ENCODE assay signal across 10 cellular contexts in genomic region chr16:86585821-86586611, GRCh38. TPM values are rescaled to one million over a fixed set of nuclear protein-coding genes. Genes with fewer than 3 reads are reported as not detected.
DNase-seq lines count a peak whose midpoint lies in the region; ATAC-seq and TF ChIP-seq lines count a peak whose summit lies in the region.
"Had no signal": no experiment of that assay in that cellular context is flagged by ENCODE, and none has a peak within 500 bp of the region (broad histone marks: within the 10 kb centered on the region; RNA-seq: fewer than 3 reads in every experiment).

No MANE protein-coding gene starts in this region.

- intact Hi-C loops in heart right ventricle (cut with DNase I) (no loop called here), stomach (cut with DNase I; ENCODE audit: low total_unique reads) (no loop called here), spleen (cut with DNase I; ENCODE audit: low total_unique reads) (no loop called here)

- H3K27me3 ChIP-seq in heart right ventricle (peaks cover 0 to 40% (median 26%) of the 10 kb centered on the region in 7 donors), stomach (peaks cover 0 to 36% (median 0%) of the 10 kb centered on the region in 3 donors), spleen (replicated peaks in 1 of 7) (peaks cover 0 to 51% (median 5%) of the 10 kb centered on the region in 7 donors)

- peak in 6 of 8 donors; percentile 29 to 72 (median 48) for ATAC-seq in heart right ventricle

- H3K27ac ChIP-seq in heart right ventricle (peak overlapping the region in 8 of 10 donors; percentile 26 to 70 (median 58)), stomach (peak overlapping the region; percentile 53 to 65 (median 55)), spleen (no peak overlapping the region)

- H3K4me3 ChIP-seq in heart right ventricle (no peak overlapping the region), stomach (no peak overlapping the region), spleen (no peak overlapping the region)
- H3K4me3 ChIP-seq: sigmoid colon had no signal

- H3K4me1 ChIP-seq in heart right ventricle (peaks cover 0 to 41% (median 0%) of the 10 kb centered on the region in 9 donors), stomach (peaks cover 0 to 16% (median 3%) of the 10 kb centered on the region in 4 donors), spleen (no peaks in the 10 kb centered on the region)
- H3K4me1 ChIP-seq: sigmoid colon had no signal

- H3K36me3 ChIP-seq in heart right ventricle = no peaks in the 10 kb centered on the region
- H3K36me3 ChIP-seq in stomach = no peaks in the 10 kb centered on the region
- H3K36me3 ChIP-seq in spleen = no peaks in the 10 kb centered on the region
- H3K36me3 ChIP-seq: sigmoid colon had no signal

- in situ Hi-C loops in KBM-7 (cut with MboI; ENCODE audit: low pct_unique_long_range_greater_than_20kb, low sequenced_read_pairs) = no loop called here

- DNase-seq in GM04504 (ENCODE audit: low read depth) (peak; percentile 68), amniotic stem cell (lab: John Stamatoyannopoulos, UW) (peak; percentile 71), heart right ventricle (no peak), stomach (no peak), spleen (no peak), KBM-7 (no peak), DMS 273 (lab: John Stamatoyannopoulos, UW; ENCODE audit: unreplicated experiment) (no peak)
- DNase-seq in stimulated activated CD4-positive, alpha-beta T cell treated with anti-CD3 and anti-CD28 coated beads, Interleukin-12 subunit alpha, Interleukin-12 subunit beta, amount 100 ng/mL, for 4 hours = no peak
- DNase-seq: NCI-H2227 treated with DMSO at 0.1 percent for 48 hours, sigmoid colon had no signal

- TF ChIP-seq EP300 in stomach (IDR thresholded peaks at IDR 0.05) = no peak

- TF ChIP-seq POLR2A in stomach (IDR thresholded peaks at IDR 0.05) (no peak), spleen (IDR thresholded peaks at IDR 0.05) (no peak)

- WGBS in heart right ventricle, 2 donors = 61 to 74% methylated on average over 10 of the region's 10 CpGs
- 58 to 66% (median 61%) methylated on average over 10 of the region's 10 CpGs for WGBS in stomach, 5 donors
- 72 to 85% (median 75%) methylated on average over 10 of the region's 10 CpGs for WGBS in spleen, 5 donors

- H3K9me3 ChIP-seq in heart right ventricle (no peaks in the 10 kb centered on the region), stomach (no peaks in the 10 kb centered on the region), spleen (no peaks in the 10 kb centered on the region)
- H3K9me3 ChIP-seq: sigmoid colon had no signal

- TF ChIP-seq CTCF in heart right ventricle (IDR thresholded peaks at IDR 0.05) (no peak), stomach (IDR thresholded peaks at IDR 0.05) (no peak), spleen (IDR thresholded peaks at IDR 0.05 in 8 of 11, conservative IDR thresholded peaks at IDR 0.05 in 3 of 11) (no peak)

RNA-seq across cellular contexts. Expression of gene FOXL1, which starts 7.7 kb away (rescaled TPM):
- total RNA-seq in heart right ventricle = 1 to 10 TPM in 3 of 10 donors, under 1 TPM in 7; 0.40 to 1.9 (median 0.84) TPM
- polyA plus RNA-seq in heart right ventricle = under 1 TPM; 0.78 to 0.95 TPM
- total RNA-seq in stomach = 10 to 100 TPM in 1 of 5 donors, 1 to 10 TPM in 2, not detected in 2; 3.0 to 12.7 (median 5.1) TPM
- polyA plus RNA-seq in stomach = 1 to 10 TPM in 2 of 3 donors, under 1 TPM in 1; 0.60 to 6.7 (median 5.2) TPM
- not detected for total RNA-seq in spleen
- polyA plus RNA-seq in spleen = under 1 TPM; 0.03 to 0.29 (median 0.07) TPM

RNA-seq across cellular contexts. Expression of gene FOXC2, which starts 19.4 kb away (rescaled TPM):
- total RNA-seq in heart right ventricle (1 to 10 TPM in 8 of 10 donors, under 1 TPM in 2; 0.66 to 2.2 (median 1.9) TPM), stomach (under 1 TPM in 1 of 5 donors, not detected in 4; 0.18 TPM), spleen (not detected)
- polyA plus RNA-seq in heart right ventricle (1 to 10 TPM; 1.2 to 1.3 TPM), stomach (under 1 TPM in 2 of 3 donors, not detected in 1; 0.08 to 0.12 TPM), spleen (under 1 TPM in 2 of 3 donors, not detected in 1; 0.05 to 0.10 TPM)

RNA-seq across cellular contexts. Expression of gene MTHFSD, which starts 31.0 kb away (rescaled TPM):
- 10 to 100 TPM in 8 of 10 donors, 1 to 10 TPM in 2; 8.9 to 13.1 (median 11.4) TPM for total RNA-seq in heart right ventricle
- 10 to 100 TPM in 1 of 2 donors, 1 to 10 TPM in 1; 5.1 to 11.3 TPM for polyA plus RNA-seq in heart right ventricle
- 10 to 100 TPM in 2 of 5 donors, 1 to 10 TPM in 3; 3.5 to 23.1 (median 8.0) TPM for total RNA-seq in stomach
- polyA plus RNA-seq in stomach = 10 to 100 TPM in 1 of 3 donors, 1 to 10 TPM in 2; 4.8 to 13.0 (median 7.0) TPM
- 10 to 100 TPM; 12.9 to 32.1 (median 24.6) TPM for total RNA-seq in spleen
- 10 to 100 TPM in 2 of 3 donors, 1 to 10 TPM in 1; 9.1 to 12.5 (median 12.2) TPM for polyA plus RNA-seq in spleen

Comparison
In these comparisons a context has a peak if more than half of its experiments do, and no peak if none do; other contexts are left out.
1. DNase-seq: peak in GM04504 (single experiment) and amniotic stem cell (single experiment); none in heart right ventricle (0 of 2), stomach (single experiment), stimulated activated CD4-positive, alpha-beta T cell treated with anti-CD3 and anti-CD28 coated beads, Interleukin-12 subunit alpha, Interleukin-12 subunit beta, amount 100 ng/mL, for 4 hours (single experiment), spleen (single experiment), KBM-7 (single experiment) and DMS 273 (single experiment).
2. H3K27ac ChIP-seq: peak in heart right ventricle (8 of 10) and stomach (5 of 5); none in spleen (0 of 8).